In genomic region chr15:62165029-62165792, GRCh38 we compare ENCODE assay signal across 9 cellular contexts. TPM values are rescaled to one million over a fixed set of nuclear protein-coding genes. Genes with fewer than 3 reads are reported as not detected.
DNase-seq lines count a peak whose midpoint lies in the region; ATAC-seq, FAIRE-seq and TF ChIP-seq lines count a peak whose summit lies in the region.
"Had no signal": no experiment of that assay in that cellular context is flagged by ENCODE, and none has a peak within 500 bp of the region (broad histone marks: within the 10 kb centered on the region; RNA-seq: fewer than 3 reads in every experiment).

Gene C2CD4B (minus strand): TSS chr15:62165285. CDS start chr15:62164984, 301 bp downstream.

- peaks cover 48 to 69% (median 59%) of the 10 kb centered on the region in 3 donors for H3K27me3 Mint-ChIP-seq in CD14-positive monocyte (ENCODE audit: low read depth in 3 of 3)

- dilution Hi-C loops in keratinocyte (cut with MboI; ENCODE audit: extremely low pct_ligation_motif_present, low sequenced_read_pairs): no loop called here

- intact Hi-C loops in CD14-positive monocyte (cut with micrococcal nuclease): no loop called here
- intact Hi-C loops in body of pancreas (cut with DNase I): no loop called here

- H3K27ac ChIP-seq in body of pancreas (peak within 1 kb of the TSS; percentile 85 to 93 (median 90)), keratinocyte (ENCODE audit: control insufficient read depth, insufficient read depth, low read length) (no peak within 1 kb of the TSS)

- H3K9ac ChIP-seq in keratinocyte (ENCODE audit: control insufficient read depth, extremely low read depth, insufficient read depth, low read length): no peak within 1 kb of the TSS

- no peaks in the 10 kb centered on the region for H3K9me1 ChIP-seq in keratinocyte (ENCODE audit: control insufficient read depth, extremely low read depth, insufficient read depth, low read length)

- no peak for FAIRE-seq in keratinocyte (lab: Jason Lieb, UNC)
- FAIRE-seq: colon had no signal

- TF ChIP-seq POLR2A in body of pancreas (IDR thresholded peaks at IDR 0.05): peak; percentile 99 to 100 (median 100)

- H3K79me2 ChIP-seq in keratinocyte (ENCODE audit: control insufficient read depth, insufficient read depth, low read length): no peaks in the 10 kb centered on the region

- H3K4me3 Mint-ChIP-seq in CD14-positive monocyte: peak within 1 kb of the TSS; percentile 63 to 85

- no peak within 1 kb of the TSS for H2AFZ ChIP-seq in keratinocyte (ENCODE audit: control insufficient read depth, low read length)

- peaks cover 58% of the 10 kb centered on the region for H3K4me1 ChIP-seq in body of pancreas
- peaks cover 4% of the 10 kb centered on the region for H3K4me1 ChIP-seq in keratinocyte (ENCODE audit: control insufficient read depth, extremely low read depth, insufficient read depth, low read length)

- WGBS in body of pancreas, 2 donors: 4 to 17% methylated on average over 15 to 38 of the region's 38 CpGs

- peak within 1 kb of the TSS; percentile 54 for H3K4me2 ChIP-seq in keratinocyte (ENCODE audit: control insufficient read depth, extremely low read depth, insufficient read depth, low read depth, low read length)

- peaks cover 19% of the 10 kb centered on the region for H3K4me1 Mint-ChIP-seq in CD14-positive monocyte

- H4K20me1 ChIP-seq in keratinocyte (ENCODE audit: control insufficient read depth, extremely low read depth, insufficient read depth, low read length): no peaks in the 10 kb centered on the region

- no peak for DNase-seq in CD14-positive monocyte (ENCODE audit: low spot score)
- peak; percentile 66 for DNase-seq in NCI-H2196 treated with DMSO at 0.1 percent for 48 hours (lab: John Stamatoyannopoulos, UW; ENCODE audit: unreplicated experiment)
- peak; percentile 95 to 96 (median 95) for DNase-seq in body of pancreas
- DNase-seq in keratinocyte (ENCODE audit: low read depth, low spot score): no peak
- DNase-seq in stimulated activated CD4-positive, alpha-beta T cell treated with anti-CD3 and anti-CD28 coated beads, Interleukin-2, amount 100 ng/mL, for 24 hours: peak; percentile 25 to 51
- no peak for DNase-seq in NCI-H1048 (lab: John Stamatoyannopoulos, UW)
- no peak for DNase-seq in KG1 (lab: John Stamatoyannopoulos, UW)

- no peak within 1 kb of the TSS for H3K27ac Mint-ChIP-seq in CD14-positive monocyte

- H3K36me3 ChIP-seq in body of pancreas (replicated peaks in 1 of 2; ENCODE audit: insufficient read depth in 1 of 2, low read depth in 2 of 2) (no peaks in the 10 kb centered on the region), keratinocyte (ENCODE audit: control insufficient read depth in 2 of 2, extremely low read depth in 1 of 2, insufficient read depth in 2 of 2, low read length in 2 of 2) (no peaks in the 10 kb centered on the region)

- H3K9me3 ChIP-seq in body of pancreas (no peaks in the 10 kb centered on the region), keratinocyte (ENCODE audit: control insufficient read depth, low read depth, low read length) (no peaks in the 10 kb centered on the region)

- TF ChIP-seq CTCF in CD14-positive monocyte (IDR thresholded peaks at IDR 0.05) (no peak), body of pancreas (IDR thresholded peaks at IDR 0.05) (peak in 4 of 7 experiments; percentile 46 to 64 (median 60)), keratinocyte (optimal IDR thresholded peaks at IDR 0.05 in 1 of 3, IDR thresholded peaks at IDR 0.05 in 1 of 3, conservative IDR thresholded peaks at IDR 0.05 in 1 of 3; ENCODE audit: extremely low read depth in 1 of 3, insufficient read depth in 2 of 3, low read length in 3 of 3) (peak in 1 of 3 experiments; percentile 2)

- H3K27me3 ChIP-seq in body of pancreas: no peaks in the 10 kb centered on the region
- H3K27me3 ChIP-seq in keratinocyte (ENCODE audit: control insufficient read depth, extremely low read depth, insufficient read depth, low read length): peaks cover 53% of the 10 kb centered on the region

- peaks cover 0 to 12% (median 5%) of the 10 kb centered on the region in 7 donors for H3K9me3 Mint-ChIP-seq in CD14-positive monocyte

- peak; percentile 88 for ATAC-seq in body of pancreas
- no peak for ATAC-seq in GM19397 (IDR thresholded peaks at IDR 0.05; ENCODE audit: unreplicated experiment)

- peaks cover 0 to 3% of the 10 kb centered on the region in 2 donors for H3K36me3 Mint-ChIP-seq in CD14-positive monocyte

- H3K4me3 ChIP-seq in body of pancreas: peak within 1 kb of the TSS; percentile 61 to 62
- H3K4me3 ChIP-seq in keratinocyte (ENCODE audit: control insufficient read depth in 2 of 3, extremely low read depth in 1 of 3, insufficient read depth in 2 of 3, low read depth in 1 of 3, low read length in 3 of 3): peak within 1 kb of the TSS in 1 of 3 experiments; percentile 46

RNA-seq across cellular contexts. Expression of gene C2CD4B, which starts in this region (rescaled TPM):
- not detected for polyA plus RNA-seq in CD14-positive monocyte
- 100 to 1,000 TPM in 1 of 2 donors, 10 to 100 TPM in 1; 75.8 to 142 TPM for total RNA-seq in body of pancreas
- polyA plus RNA-seq in keratinocyte: not detected in 3 replicates
- polyA plus RNA-seq in keratinocyte (2011; ENCODE audit: low read depth): not detected
- polyA plus RNA-seq in keratinocyte (2011; cell fraction: cytosol; rRNA removed): not detected in 2 replicates
- not detected in 2 replicates for polyA plus RNA-seq in keratinocyte (2011; cell fraction: nucleus; rRNA removed)
- not detected in 2 replicates for polyA plus RNA-seq in keratinocyte (2012; ENCODE audit: low replicate concordance)
- not detected in 3 replicates for polyA minus RNA-seq in keratinocyte
- not detected for polyA minus RNA-seq in keratinocyte (2011; cell fraction: cytosol; rRNA and poly(A)+ RNA removed)
- not detected in 2 replicates for polyA minus RNA-seq in keratinocyte (2011; cell fraction: nucleus; rRNA and poly(A)+ RNA removed)

Comparison
In these comparisons a context has a peak if more than half of its experiments do, and no peak if none do; other contexts are left out.
1. DNase-seq: peak in NCI-H2196 treated with DMSO at 0.1 percent for 48 hours (single experiment), body of pancreas (4 of 4) and stimulated activated CD4-positive, alpha-beta T cell treated with anti-CD3 and anti-CD28 coated beads, Interleukin-2, amount 100 ng/mL, for 24 hours (2 of 2); none in CD14-positive monocyte (single experiment), keratinocyte (single experiment), NCI-H1048 (single experiment) and KG1 (single experiment).